In the genomic region with DNA sequence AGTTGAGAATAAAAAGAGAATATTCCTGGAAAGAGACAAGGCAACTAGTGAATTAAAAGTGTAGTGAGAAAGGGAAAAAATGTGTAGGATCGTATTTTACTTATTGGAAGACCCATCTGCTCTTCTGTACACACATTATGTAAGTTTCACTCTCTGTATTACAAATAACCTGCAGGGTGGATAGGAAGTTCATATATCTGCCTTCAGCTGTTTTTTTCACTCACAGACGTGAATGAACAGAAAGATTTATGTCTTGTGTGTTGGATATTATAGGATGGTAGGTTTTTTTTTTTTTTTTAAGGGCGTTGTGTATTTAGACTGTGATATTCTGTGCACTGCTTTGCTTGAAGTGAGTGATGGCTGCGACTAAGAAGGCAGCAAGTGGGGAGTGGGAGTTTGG, we compare ENCODE assay signal across 20 cellular contexts.
A peak's percentile ranks its signal among the peaks of the same experiment; 100 is the strongest.
DNase-seq lines count a peak whose midpoint lies in the region; ATAC-seq and TF ChIP-seq lines count a peak whose summit lies in the region.
"Had no signal": no experiment of that assay in that cellular context is flagged by ENCODE, and none has a peak within 500 bp of the region (broad histone marks: within the 10 kb centered on the region; RNA-seq: fewer than 3 reads in every experiment).

No MANE protein-coding gene starts in this region.

- no peak overlapping the region for H3K9ac ChIP-seq in endodermal cell (ENCODE audit: extremely low read depth, low read length, poor library complexity, severe bottlenecking)

- no peak overlapping the region for H3K4me3 Mint-ChIP-seq in endodermal cell
- H3K4me3 Mint-ChIP-seq: CD8-positive, alpha-beta T cell; neural crest cell; T-helper 1 cell treated with Interleukin-12 subunit alpha and Interleukin-12 subunit beta and Interleukin-4 antibody, amounts not matched to agents 30 μg/mL and 1 μg/mL, for 36 hours had no signal

- peaks cover 38% of the 10 kb centered on the region for H3K4me1 Mint-ChIP-seq in endodermal cell

- no peaks in the 10 kb centered on the region for H3K36me3 ChIP-seq in endodermal cell (ENCODE audit: control insufficient read depth, insufficient read depth, low read length)
- H3K36me3 ChIP-seq: heart left ventricle had no signal

- H3K27me3 ChIP-seq in endodermal cell (ENCODE audit: control insufficient read depth, insufficient read depth, low read length, poor library complexity, severe bottlenecking), result no peaks in the 10 kb centered on the region
- H3K27me3 ChIP-seq: heart left ventricle, testis had no signal

- no peak overlapping the region for H3K4me3 ChIP-seq in endodermal cell (ENCODE audit: low read length)
- H3K4me3 ChIP-seq: heart left ventricle, K562, testis had no signal

- no peak for TF ChIP-seq CTCF in GM13976 (IDR thresholded peaks at IDR 0.05; ENCODE audit: borderline replicate concordance, control extremely low read depth, extremely low read depth, insufficient read depth, missing control alignments)
- no peak for TF ChIP-seq CTCF in endodermal cell (conservative IDR thresholded peaks at IDR 0.05)

- ATAC-seq in GM21529 (IDR thresholded peaks at IDR 0.05; ENCODE audit: unreplicated experiment), result peak; percentile 79
- peak; percentile 46 for ATAC-seq in HG03342 (IDR thresholded peaks at IDR 0.05; ENCODE audit: unreplicated experiment)
- ATAC-seq: activated CD4-positive, CD25-positive, alpha-beta regulatory T cell treated with anti-CD3 and anti-CD28 coated beads, Interleukin-2, amount 50 U/mL, for 24 hours; CD8-positive, alpha-beta T cell; esophagus mucosa; heart left ventricle; K562 had no signal

- no peaks in the 10 kb centered on the region for H3K36me3 Mint-ChIP-seq in endodermal cell (ENCODE audit: low read depth)
- H3K36me3 Mint-ChIP-seq: CD8-positive, alpha-beta T cell had no signal

- H3K9me3 ChIP-seq in endodermal cell (ENCODE audit: control insufficient read depth, low read length), result no peaks in the 10 kb centered on the region
- H3K9me3 ChIP-seq: heart left ventricle, testis had no signal

- H3K4me1 ChIP-seq in endodermal cell (ENCODE audit: control insufficient read depth, insufficient read depth, low read length), result peaks cover 16% of the 10 kb centered on the region
- H3K4me1 ChIP-seq: testis had no signal

- 87% methylated on average over 4 of the region's 4 CpGs; no CpG with 5 or more reads in 1 of the 2 experiments for WGBS in endodermal cell (ENCODE audit: insufficient coverage in 1 of 2, insufficient read length in 1 of 2), 2 experiments

- no peaks in the 10 kb centered on the region for H3K27me3 Mint-ChIP-seq in endodermal cell (ENCODE audit: insufficient read depth)

- H3K9me3 Mint-ChIP-seq in endodermal cell, result no peaks in the 10 kb centered on the region
- H3K9me3 Mint-ChIP-seq: CD8-positive, alpha-beta T cell; neural crest cell; T-helper 1 cell treated with Interleukin-12 subunit alpha and Interleukin-12 subunit beta and Interleukin-4 antibody, amounts not matched to agents 30 μg/mL and 1 μg/mL, for 36 hours had no signal

- peak; percentile 88 for DNase-seq in NCI-H748 (lab: John Stamatoyannopoulos, UW; ENCODE audit: unreplicated experiment)
- no peak for DNase-seq in NCI-H748 treated with DMSO at 0.1 percent for 48 hours (lab: John Stamatoyannopoulos, UW)
- no peak for DNase-seq in GM13976 (ENCODE audit: low spot score)
- DNase-seq in endodermal cell, result no peak
- DNase-seq in activated naive CD4-positive, alpha-beta T cell (lab: John Stamatoyannopoulos, UW), result no peak
- DNase-seq in substantia nigra (lab: John Stamatoyannopoulos, UW), result no peak
- DNase-seq: activated naive CD4-positive, alpha-beta T cell treated with anti-CD3 and anti-CD28 coated beads, Interleukin-2, amount 50 U/mL, for 16 hours; CD8-positive, alpha-beta T cell; heart left ventricle; islet precursor cell; NCI-H82; retina; testis had no signal

- H3K27ac ChIP-seq in endodermal cell (ENCODE audit: low read depth, low read length) (no peak overlapping the region), substantia nigra (ENCODE audit: low read depth, low read length, poor library complexity, severe bottlenecking) (no peak overlapping the region)
- H3K27ac ChIP-seq: heart left ventricle, testis had no signal

- no peak overlapping the region for H3K27ac Mint-ChIP-seq in endodermal cell
- H3K27ac Mint-ChIP-seq: CD8-positive, alpha-beta T cell; T-helper 1 cell treated with Interleukin-12 subunit alpha and Interleukin-12 subunit beta and Interleukin-4 antibody, amounts not matched to agents 30 μg/mL and 1 μg/mL, for 36 hours had no signal

- in situ Hi-C loops in GM13976 (cut with MboI; ENCODE audit: low sequenced_read_pairs, unreplicated experiment), result no loop called here
